ENCODE assay signal across 13 cellular contexts in genomic region chr10:118798186-118798811, GRCh38. TPM values are rescaled to one million over a fixed set of nuclear protein-coding genes. Genes with fewer than 3 reads are reported as not detected.
DNase-seq lines count a peak whose midpoint lies in the region; ATAC-seq and TF ChIP-seq lines count a peak whose summit lies in the region.
"Had no signal": no experiment of that assay in that cellular context is flagged by ENCODE, and none has a peak within 500 bp of the region (broad histone marks: within the 10 kb centered on the region; RNA-seq: fewer than 3 reads in every experiment).

No MANE protein-coding gene starts in this region.

- TF ChIP-seq CTCF in HEK293 (tag by site-specific recombination; IDR thresholded peaks at IDR 0.05) = no peak
- no peak for TF ChIP-seq CTCF in gastrocnemius medialis (IDR thresholded peaks at IDR 0.05 in 4 of 5, conservative IDR thresholded peaks at IDR 0.05 in 1 of 5)

- no peaks in the 10 kb centered on the region for H3K36me3 ChIP-seq in HEK293 (ENCODE audit: control insufficient read depth in 2 of 2, insufficient read depth in 1 of 2, low read length in 2 of 2)
- H3K36me3 ChIP-seq in gastrocnemius medialis = no peaks in the 10 kb centered on the region

- in situ Hi-C loops in gastrocnemius medialis (cut with MboI; ENCODE audit: low sequenced_read_pairs in 4 of 4) = no loop called here

- TF ChIP-seq POLR2A in gastrocnemius medialis (IDR thresholded peaks at IDR 0.05) = no peak

- H3K4me1 ChIP-seq in HEK293 (ENCODE audit: control insufficient read depth, insufficient read depth, low read length) (no peaks in the 10 kb centered on the region), gastrocnemius medialis (peaks cover 0 to 5% of the 10 kb centered on the region in 2 donors)

- POLR2A ChIA-PET in HEK293 (lab: Yijun Ruan, JAX) = interaction anchor here (1.5 kb wide), 1 partner anchor 44 kb away, joined by 10 read pairs; the partner anchor contains the start of gene CACUL1

- H3K27me3 ChIP-seq in gastrocnemius medialis = no peaks in the 10 kb centered on the region

- H3K9me3 ChIP-seq in HEK293 (ENCODE audit: control insufficient read depth, insufficient read depth, low read depth, low read length) (no peaks in the 10 kb centered on the region), gastrocnemius medialis (no peaks in the 10 kb centered on the region)

- H3K4me3 ChIP-seq in HEK293 (ENCODE audit: low read depth, low read length) (no peak overlapping the region), gastrocnemius medialis (no peak overlapping the region)

- peak; percentile 26 for DNase-seq in T1000 (lab: John Stamatoyannopoulos, UW)
- peak; percentile 84 for DNase-seq in fibroblast of the conjunctiva (ENCODE audit: low read depth)
- DNase-seq in gastrocnemius medialis = peak; percentile 8 to 17
- DNase-seq in NCI-H146 (lab: John Stamatoyannopoulos, UW) = no peak
- no peak for DNase-seq in NCI-H2171 treated with DMSO at 0.1 percent for 48 hours (lab: John Stamatoyannopoulos, UW)
- no peak for DNase-seq in DMS114 treated with DMSO at 0.1 percent for 48 hours (lab: John Stamatoyannopoulos, UW; ENCODE audit: unreplicated experiment)
- DNase-seq in AML-193 (lab: John Stamatoyannopoulos, UW) = no peak
- DNase-seq: activated CD4-positive, alpha-beta T cell treated with anti-CD3 and anti-CD28 coated beads, Interleukin-2, amount 50 U/mL, for 4 hours; activated naive CD4-positive, alpha-beta T cell; effector memory CD4-positive, alpha-beta T cell; natural killer cell; T-helper 1 cell had no signal

- intact Hi-C loops in gastrocnemius medialis (cut with DNase I; ENCODE audit: low total_unique reads) = no loop called here

- peak; percentile 72 to 95 for ATAC-seq in gastrocnemius medialis
- ATAC-seq: natural killer cell had no signal

- H3K27ac ChIP-seq in HEK293 (ENCODE audit: extremely low read depth, low read depth, low read length) = no peak overlapping the region
- H3K27ac ChIP-seq in gastrocnemius medialis = no peak overlapping the region

- CTCF ChIA-PET in HEK293 (lab: Yijun Ruan, JAX) = interaction anchor here (0.6 to 4.3 kb wide), 3 partner anchors 52 to 229 kb away, joined by 3 to 26 read pairs (median 4); no protein-coding TSS in a partner anchor

TF ChIP-seq in HEK293, 187 proteins besides CTCF, POLR2A, EP300 and RAD21 (continues in another document):
- TF ChIP-seq ZBTB7A (tag by site-specific recombination; IDR thresholded peaks at IDR 0.05; ENCODE audit: low read depth) = no peak
- TF ChIP-seq, protein P1, sequence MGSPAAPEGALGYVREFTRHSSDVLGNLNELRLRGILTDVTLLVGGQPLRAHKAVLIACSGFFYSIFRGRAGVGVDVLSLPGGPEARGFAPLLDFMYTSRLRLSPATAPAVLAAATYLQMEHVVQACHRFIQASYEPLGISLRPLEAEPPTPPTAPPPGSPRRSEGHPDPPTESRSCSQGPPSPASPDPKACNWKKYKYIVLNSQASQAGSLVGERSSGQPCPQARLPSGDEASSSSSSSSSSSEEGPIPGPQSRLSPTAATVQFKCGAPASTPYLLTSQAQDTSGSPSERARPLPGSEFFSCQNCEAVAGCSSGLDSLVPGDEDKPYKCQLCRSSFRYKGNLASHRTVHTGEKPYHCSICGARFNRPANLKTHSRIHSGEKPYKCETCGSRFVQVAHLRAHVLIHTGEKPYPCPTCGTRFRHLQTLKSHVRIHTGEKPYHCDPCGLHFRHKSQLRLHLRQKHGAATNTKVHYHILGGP (tag by site-specific recombination; IDR thresholded peaks at IDR 0.05) = no peak
- TF ChIP-seq ZNF660 (tag by site-specific recombination; IDR thresholded peaks at IDR 0.05) = peak; percentile 70
- TF ChIP-seq ZBTB49 (tag by site-specific recombination; IDR thresholded peaks at IDR 0.05; ENCODE audit: low read depth) = no peak
- no peak for TF ChIP-seq ZNF26 (tag by site-specific recombination; IDR thresholded peaks at IDR 0.05)
- peak; percentile 92 for TF ChIP-seq ZNF362 (tag by site-specific recombination; IDR thresholded peaks at IDR 0.05)
- peak; percentile 35; the same call in 1 of the 2 replicates for TF ChIP-seq ZNF335 (tag by site-specific recombination; conservative IDR thresholded peaks at IDR 0.05)
- TF ChIP-seq YY1 (tag by site-specific recombination; IDR thresholded peaks at IDR 0.05) = no peak
- TF ChIP-seq ZFP37 (tag by site-specific recombination; IDR thresholded peaks at IDR 0.05) = peak; percentile 45; the same call in 1 of the 2 replicates
- TF ChIP-seq ZNF112 (tag by site-specific recombination; IDR thresholded peaks at IDR 0.05) = no peak
- TF ChIP-seq ZNF664 (tag by site-specific recombination; IDR thresholded peaks at IDR 0.05) = no peak
- TF ChIP-seq ZNF501 (tag by site-specific recombination; IDR thresholded peaks at IDR 0.05) = no peak
- TF ChIP-seq KLF17 (tag by site-specific recombination; IDR thresholded peaks at IDR 0.05) = no peak
- TF ChIP-seq ZNF433 (tag by site-specific recombination; IDR thresholded peaks at IDR 0.05; ENCODE audit: low read depth) = no peak
- no peak for TF ChIP-seq ZBTB1 (tag by site-specific recombination; IDR thresholded peaks at IDR 0.05)
- no peak for TF ChIP-seq WT1 (tag by site-specific recombination; IDR thresholded peaks at IDR 0.05)
- no peak for TF ChIP-seq MZF1 (tag by site-specific recombination; IDR thresholded peaks at IDR 0.05; ENCODE audit: borderline replicate concordance)
- peak; percentile 82 for TF ChIP-seq PRDM1 (tag by site-specific recombination; IDR thresholded peaks at IDR 0.05)
- TF ChIP-seq ZNF239 (tag by site-specific recombination; IDR thresholded peaks at IDR 0.05) = no peak
- no peak for TF ChIP-seq ZFHX2 (tag by site-specific recombination; conservative IDR thresholded peaks at IDR 0.05)
- no peak for TF ChIP-seq ZNF626 (tag by site-specific recombination; IDR thresholded peaks at IDR 0.05)
- TF ChIP-seq ZNF658 (tag by site-specific recombination; IDR thresholded peaks at IDR 0.05) = no peak

RNA-seq across cellular contexts. Expression of gene CACUL1, which starts 43.5 kb away (rescaled TPM):
- 10 to 100 TPM; 28.5 to 59.5 (median 38.2) TPM for total RNA-seq in gastrocnemius medialis

Comparison
In these comparisons a context has a peak if more than half of its experiments do, and no peak if none do; other contexts are left out.
1. DNase-seq: peak in T1000 (single experiment), fibroblast of the conjunctiva (single experiment) and gastrocnemius medialis (2 of 2); none in NCI-H146 (single experiment), NCI-H2171 treated with DMSO at 0.1 percent for 48 hours (single experiment), DMS114 treated with DMSO at 0.1 percent for 48 hours (single experiment) and AML-193 (0 of 2).